28 cellular contexts compared by ENCODE assay signal in the genomic region with DNA sequence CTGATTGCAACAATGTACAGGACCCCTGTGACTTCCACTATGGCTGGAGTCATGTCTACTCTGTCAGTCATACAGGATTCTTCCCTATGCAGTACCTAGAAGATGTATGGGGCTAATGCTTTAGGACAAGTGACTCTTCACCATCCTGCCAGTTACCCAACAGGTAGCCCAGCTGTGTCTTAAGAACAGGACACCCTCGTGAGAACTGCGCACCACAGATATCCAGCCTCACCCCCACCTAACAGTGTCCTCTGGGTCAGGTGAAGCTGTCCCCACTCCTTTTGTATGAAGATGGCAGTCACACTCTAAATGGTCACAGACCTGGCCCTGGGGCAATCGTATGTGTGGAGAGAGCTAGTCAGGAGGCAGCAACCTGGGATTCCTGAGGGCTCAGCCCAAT.
"Had no signal": no experiment of that assay in that cellular context is flagged by ENCODE, and none has a peak within 500 bp of the region (broad histone marks: within the 10 kb centered on the region; RNA-seq: fewer than 3 reads in every experiment).

No MANE protein-coding gene starts in this region.

- H3K9me3 ChIP-seq: right lobe of liver, testis, uterus had no signal

- ATAC-seq: gastrocnemius medialis; heart left ventricle; left cardiac atrium; left lung; mucosa of descending colon; naive thymus-derived CD4-positive, alpha-beta T cell; right lobe of liver; stimulated activated naive CD8-positive, alpha-beta T cell treated with anti-CD3 and anti-CD28 coated beads, Interleukin-15, Interleukin-2, amounts not matched to agents 100 U/mL and 50 U/mL, for 24 hours had no signal

- H3K27me3 Mint-ChIP-seq: progenitor cell of endocrine pancreas; stimulated activated memory B cell treated with anti-CD40 and anti-IgM and Interleukin-4, amounts not matched to agents 10 μg/mL and 1 μg/mL and 100 μg/mL, for 72 hours had no signal

- H3K4me3 Mint-ChIP-seq: mesothelial cell of epicardium; naive thymus-derived CD4-positive, alpha-beta T cell; nephron; neural progenitor cell; stimulated activated memory B cell treated with anti-CD40 and anti-IgM and Interleukin-4, amounts not matched to agents 10 μg/mL and 1 μg/mL and 100 μg/mL, for 72 hours had no signal

- H3K9ac ChIP-seq: neural progenitor cell, parathyroid adenoma had no signal

- H3K4me2 ChIP-seq: hepatocyte, neural progenitor cell had no signal

- H3K4me3 ChIP-seq: dorsolateral prefrontal cortex, gastrocnemius medialis, heart left ventricle, hepatocyte, left lung, mucosa of descending colon, neural progenitor cell, right lobe of liver, testis, tibial artery, upper lobe of left lung, uterus had no signal

- H3K27ac Mint-ChIP-seq: mesothelial cell of epicardium; naive thymus-derived CD4-positive, alpha-beta T cell; nephron; progenitor cell of endocrine pancreas; stimulated activated memory B cell treated with anti-CD40 and anti-IgM and Interleukin-4, amounts not matched to agents 10 μg/mL and 1 μg/mL and 100 μg/mL, for 72 hours had no signal

- H3K27me3 ChIP-seq: dorsolateral prefrontal cortex, gastrocnemius medialis, heart left ventricle, hepatocyte, left lung, neural progenitor cell, right lobe of liver, testis, tibial artery, upper lobe of left lung, uterus had no signal

- H3K4me1 ChIP-seq: gastrocnemius medialis, heart left ventricle, left lung, parathyroid adenoma, right lobe of liver, testis, tibial artery, upper lobe of left lung, uterus had no signal

- H3K36me3 ChIP-seq: gastrocnemius medialis, heart left ventricle, left lung, neural progenitor cell, right lobe of liver, tibial artery, upper lobe of left lung, uterus had no signal

- DNase-seq: dorsolateral prefrontal cortex; effector CD4-positive, alpha-beta T cell; foreskin fibroblast; gastrocnemius medialis; heart left ventricle; left cardiac atrium; left lung; mesenchymal stem cell; mucosa of descending colon; naive thymus-derived CD4-positive, alpha-beta T cell; right lobe of liver; stimulated activated CD4-positive, alpha-beta T cell treated with anti-CD3 and anti-CD28 coated beads, Interleukin-2, amount 100 ng/mL, for 24 hours; stimulated activated CD4-positive, alpha-beta T cell treated with anti-CD3 and anti-CD28 coated beads, Interleukin-4, amount 100 ng/mL, for 24 hours; stimulated activated naive CD8-positive, alpha-beta T cell treated with anti-CD3 and anti-CD28 coated beads, Interleukin-15, Interleukin-2, amounts not matched to agents 100 U/mL and 50 U/mL, for 24 hours; substantia nigra; testis; tibial artery; upper lobe of left lung; uterus had no signal

- H3K36me3 Mint-ChIP-seq: mesothelial cell of epicardium; naive thymus-derived CD4-positive, alpha-beta T cell; neural progenitor cell; stimulated activated memory B cell treated with anti-CD40 and anti-IgM and Interleukin-4, amounts not matched to agents 10 μg/mL and 1 μg/mL and 100 μg/mL, for 72 hours had no signal

- H3K27ac ChIP-seq: dorsolateral prefrontal cortex, gastrocnemius medialis, heart left ventricle, hepatocyte, left lung, neural progenitor cell, parathyroid adenoma, right lobe of liver, testis, tibial artery, upper lobe of left lung, uterus had no signal

- H3K4me1 Mint-ChIP-seq: mesothelial cell of epicardium; naive thymus-derived CD4-positive, alpha-beta T cell; stimulated activated memory B cell treated with anti-CD40 and anti-IgM and Interleukin-4, amounts not matched to agents 10 μg/mL and 1 μg/mL and 100 μg/mL, for 72 hours had no signal

- H2AFZ ChIP-seq: hepatocyte, neural progenitor cell, parathyroid adenoma had no signal

- H3K79me2 ChIP-seq: hepatocyte, parathyroid adenoma had no signal

- FAIRE-seq: colon, islet of Langerhans had no signal
